Comparison of ENCODE assay signal across 32 cellular contexts in genomic region chr1:230743874-230744273, GRCh38. TPM values are rescaled to one million over a fixed set of nuclear protein-coding genes. Genes with fewer than 3 reads are reported as not detected.
A peak's percentile ranks its signal among the peaks of the same experiment; 100 is the strongest.
DNase-seq lines count a peak whose midpoint lies in the region; ATAC-seq and TF ChIP-seq lines count a peak whose summit lies in the region.
"Had no signal": no experiment of that assay in that cellular context is flagged by ENCODE, and none has a peak within 500 bp of the region (broad histone marks: within the 10 kb centered on the region; RNA-seq: fewer than 3 reads in every experiment).

No MANE protein-coding gene starts in this region.

- peak overlapping the region; percentile 80 for H3K27ac Mint-ChIP-seq in Caco-2 (ENCODE audit: unreplicated experiment)
- no peak overlapping the region for H3K27ac Mint-ChIP-seq in activated CD4-positive, alpha-beta T cell treated with anti-CD3 and anti-CD28 coated beads, Interleukin-2, amount 10 ng/mL, durations not matched to agents 24 days and 14 days
- H3K27ac Mint-ChIP-seq in activated naive CD4-positive, alpha-beta T cell treated with anti-CD3 and anti-CD28 coated beads for 36 hours = no peak overlapping the region
- H3K27ac Mint-ChIP-seq: activated B cell treated with CpG ODN at 0.5 μM for 24 hours; activated T-helper 1 cell treated with anti-CD3 and anti-CD28 coated beads, Interleukin-12 subunit alpha, Interleukin-12 subunit beta, Interleukin-2, Interleukin-4 antibody, amounts not matched to agents 30 ng/mL and 10 ng/mL and 1 ng/mL, durations not matched to agents 14 hours and 24 hours and 36 hours; effector memory CD8-positive, alpha-beta T cell; stimulated activated memory B cell treated with anti-CD40 and anti-IgM and Interleukin-4, amounts not matched to agents 10 μg/mL and 1 μg/mL and 100 μg/mL, for 72 hours had no signal

- no peak overlapping the region for H3K18ac ChIP-seq in mesenchymal stem cell (ENCODE audit: low read depth in 1 of 2, low read length in 2 of 2)

- no peak overlapping the region for H2AFZ ChIP-seq in mesenchymal stem cell (ENCODE audit: low read depth, low read length)

- peak overlapping the region; percentile 35 for H3K27ac ChIP-seq in mesenchymal stem cell (ENCODE audit: low read length, poor library complexity, severe bottlenecking)
- H3K27ac ChIP-seq: 22Rv1, heart left ventricle, KMS-11, suprapubic skin had no signal

- CTCF ChIA-PET in Caco-2 (lab: Charles Lee) = interaction anchor here (1.2 to 1.8 kb wide), 3 partner anchors 9 to 102 kb away, joined by 4 to 8 read pairs (median 5); no protein-coding TSS in a partner anchor
- CTCF ChIA-PET in activated naive CD4-positive, alpha-beta T cell treated with anti-CD3 and anti-CD28 coated beads for 36 hours (lab: Charles Lee) = no interaction called here

- H3K4me1 Mint-ChIP-seq in Caco-2 (ENCODE audit: low read depth, unreplicated experiment) = peaks cover 35% of the 10 kb centered on the region
- no peaks in the 10 kb centered on the region for H3K4me1 Mint-ChIP-seq in activated CD4-positive, alpha-beta T cell treated with anti-CD3 and anti-CD28 coated beads, Interleukin-2, amount 10 ng/mL, durations not matched to agents 24 days and 14 days
- H3K4me1 Mint-ChIP-seq in activated naive CD4-positive, alpha-beta T cell treated with anti-CD3 and anti-CD28 coated beads for 36 hours (ENCODE audit: low read depth) = no peaks in the 10 kb centered on the region
- H3K4me1 Mint-ChIP-seq: activated naive CD4-positive, alpha-beta T cell treated with anti-CD3 and anti-CD28 coated beads, Interleukin-2, amount 10 ng/mL, durations not matched to agents 7 days and 5 days had no signal

- no peak overlapping the region for H3K4me3 ChIP-seq in Caco-2 (ENCODE audit: low read depth, low read length)
- no peak overlapping the region for H3K4me3 ChIP-seq in mesenchymal stem cell (ENCODE audit: insufficient read depth in 1 of 2, low read depth in 1 of 2, low read length in 2 of 2)
- H3K4me3 ChIP-seq: heart left ventricle, lung, suprapubic skin had no signal

- BruUV-seq in Caco-2 (replicated peaks; lab: Mats Ljungman, UMichigan) = no TSS peak

- H4K8ac ChIP-seq in mesenchymal stem cell (ENCODE audit: low read length) = no peak overlapping the region

- H3K9me3 ChIP-seq in Caco-2 (0 out of 2 replicates have a peak, but pooled peaks cover 3% of the 10 kb centered on the region), mesenchymal stem cell (ENCODE audit: control insufficient read depth, low read length) (no peaks in the 10 kb centered on the region)
- H3K9me3 ChIP-seq: heart left ventricle, suprapubic skin had no signal

- peaks cover 37% of the 10 kb centered on the region for H3K4me1 ChIP-seq in Caco-2
- peaks cover 8% of the 10 kb centered on the region for H3K4me1 ChIP-seq in mesenchymal stem cell (ENCODE audit: control insufficient read depth, insufficient read depth, low read depth, low read length)
- H3K4me1 ChIP-seq: heart left ventricle, suprapubic skin had no signal

- peak; percentile 29; the same call in 2 of the 3 replicates for ATAC-seq in SK-N-SH treated with all-trans-retinoic acid at 6 μM for 48 hours
- ATAC-seq: effector memory CD8-positive, alpha-beta T cell; heart left ventricle; stimulated activated memory B cell treated with anti-CD40 and anti-IgM and Interleukin-4, amounts not matched to agents 10 μg/mL and 1 μg/mL and 100 μg/mL, for 72 hours had no signal

- no peaks in the 10 kb centered on the region for H3K36me3 Mint-ChIP-seq in Caco-2 (ENCODE audit: insufficient read depth, unreplicated experiment)
- H3K36me3 Mint-ChIP-seq in activated CD4-positive, alpha-beta T cell treated with anti-CD3 and anti-CD28 coated beads, Interleukin-2, amount 10 ng/mL, durations not matched to agents 24 days and 14 days (ENCODE audit: low read depth) = no peaks in the 10 kb centered on the region
- H3K36me3 Mint-ChIP-seq in activated naive CD4-positive, alpha-beta T cell treated with anti-CD3 and anti-CD28 coated beads for 36 hours (ENCODE audit: low read depth) = no peaks in the 10 kb centered on the region
- H3K36me3 Mint-ChIP-seq: activated naive CD4-positive, alpha-beta T cell treated with anti-CD3 and anti-CD28 coated beads, Interleukin-2, amount 10 ng/mL, durations not matched to agents 7 days and 5 days; stimulated activated memory B cell treated with anti-CD40 and anti-IgM and Interleukin-4, amounts not matched to agents 10 μg/mL and 1 μg/mL and 100 μg/mL, for 72 hours had no signal

- no peaks in the 10 kb centered on the region for H3K36me3 ChIP-seq in Caco-2 (ENCODE audit: control insufficient read depth, insufficient read depth, low read length)
- no peaks in the 10 kb centered on the region for H3K36me3 ChIP-seq in mesenchymal stem cell (ENCODE audit: control insufficient read depth in 1 of 2, insufficient read depth in 2 of 2, low read depth in 1 of 2, low read length in 2 of 2)
- H3K36me3 ChIP-seq: heart left ventricle, suprapubic skin had no signal

- WGBS in mesenchymal stem cell = 100% methylated on average over 3 of the region's 3 CpGs

- H4K91ac ChIP-seq in mesenchymal stem cell (ENCODE audit: low read length) = no peak overlapping the region

- H3K14ac ChIP-seq in mesenchymal stem cell (ENCODE audit: low read length in 2 of 2) = peak overlapping the region in 1 of 2 experiments; percentile 42

- no peaks in the 10 kb centered on the region for H3K79me1 ChIP-seq in mesenchymal stem cell (replicated peaks; ENCODE audit: low read length, poor library complexity, severe bottlenecking)

- DNase-seq in DMS 273 (lab: John Stamatoyannopoulos, UW; ENCODE audit: unreplicated experiment) = peak; percentile 74
- no peak for DNase-seq in DMS 273 treated with DMSO at 0.1 percent for 48 hours (lab: John Stamatoyannopoulos, UW)
- DNase-seq in Caco-2 = no peak
- DNase-seq in mesenchymal stem cell = no peak
- DNase-seq in stimulated activated CD4-positive, alpha-beta T cell treated with anti-CD3 and anti-CD28 coated beads, Interleukin-2, amount 100 ng/mL, for 24 hours = no peak
- DNase-seq in activated CD4-positive, alpha-beta T cell treated with anti-CD3 and anti-CD28 coated beads, Interleukin-2, amount 10 ng/mL, durations not matched to agents 24 days and 14 days = no peak
- DNase-seq in activated naive CD4-positive, alpha-beta T cell treated with anti-CD3 and anti-CD28 coated beads for 36 hours = no peak
- DNase-seq: activated B cell treated with CpG ODN at 0.5 μM for 24 hours; activated naive CD4-positive, alpha-beta T cell treated with anti-CD3 and anti-CD28 coated beads, Interleukin-2, amount 10 ng/mL, durations not matched to agents 7 days and 5 days; amniotic stem cell; effector memory CD8-positive, alpha-beta T cell; erythroblast; GOT3; heart left ventricle; MM.1S; NCI-H146; posterior cingulate gyrus; right cardiac atrium; SHP77; stimulated activated CD4-positive, alpha-beta T cell treated with anti-CD3 and anti-CD28 coated beads, Interleukin-12 subunit alpha, Interleukin-12 subunit beta, amount 100 ng/mL, for 4 hours; stimulated activated CD4-positive, alpha-beta T cell treated with anti-CD3 and anti-CD28 coated beads, Interleukin-4, amount 100 ng/mL, for 24 hours; T1000 had no signal

- no peak overlapping the region for H3K4ac ChIP-seq in mesenchymal stem cell (ENCODE audit: low read depth in 1 of 2, low read length in 2 of 2)

- no peak overlapping the region for H2BK15ac ChIP-seq in mesenchymal stem cell (ENCODE audit: low read depth, poor library complexity, severe bottlenecking)

- peaks cover 9% of the 10 kb centered on the region for H3K9me3 Mint-ChIP-seq in Caco-2 (ENCODE audit: unreplicated experiment)
- no peaks in the 10 kb centered on the region for H3K9me3 Mint-ChIP-seq in activated CD4-positive, alpha-beta T cell treated with anti-CD3 and anti-CD28 coated beads, Interleukin-2, amount 10 ng/mL, durations not matched to agents 24 days and 14 days
- no peaks in the 10 kb centered on the region for H3K9me3 Mint-ChIP-seq in activated naive CD4-positive, alpha-beta T cell treated with anti-CD3 and anti-CD28 coated beads for 36 hours
- H3K9me3 Mint-ChIP-seq: activated B cell treated with CpG ODN at 0.5 μM for 24 hours; activated naive CD4-positive, alpha-beta T cell treated with anti-CD3 and anti-CD28 coated beads, Interleukin-2, amount 10 ng/mL, durations not matched to agents 7 days and 5 days; activated T-helper 1 cell treated with anti-CD3 and anti-CD28 coated beads, Interleukin-12 subunit alpha, Interleukin-12 subunit beta, Interleukin-2, Interleukin-4 antibody, amounts not matched to agents 30 ng/mL and 10 ng/mL and 1 ng/mL, durations not matched to agents 14 hours and 24 hours and 36 hours; effector memory CD8-positive, alpha-beta T cell; neural crest cell; stimulated activated memory B cell treated with anti-CD40 and anti-IgM and Interleukin-4, amounts not matched to agents 10 μg/mL and 1 μg/mL and 100 μg/mL, for 72 hours had no signal

- H2AK5ac ChIP-seq in mesenchymal stem cell (ENCODE audit: low read length, severe bottlenecking) = no peak overlapping the region

- no peak for TF ChIP-seq CTCF in Caco-2 (IDR thresholded peaks at IDR 0.05; ENCODE audit: insufficient read depth in 1 of 2, low read depth in 1 of 2, low read length in 1 of 2, severe bottlenecking in 1 of 2, unreplicated experiment in 1 of 2)

- H3K27me3 Mint-ChIP-seq in Caco-2 (ENCODE audit: insufficient read depth, unreplicated experiment) = no peaks in the 10 kb centered on the region
- H3K27me3 Mint-ChIP-seq in activated CD4-positive, alpha-beta T cell treated with anti-CD3 and anti-CD28 coated beads, Interleukin-2, amount 10 ng/mL, durations not matched to agents 24 days and 14 days = no peaks in the 10 kb centered on the region
- H3K27me3 Mint-ChIP-seq in activated naive CD4-positive, alpha-beta T cell treated with anti-CD3 and anti-CD28 coated beads for 36 hours (ENCODE audit: low read depth) = peaks cover 6% of the 10 kb centered on the region

- no peak overlapping the region for H2BK120ac ChIP-seq in mesenchymal stem cell (ENCODE audit: low read depth, low read length)

- H2BK12ac ChIP-seq in mesenchymal stem cell (ENCODE audit: low read length in 2 of 2) = no peak overlapping the region

- no peak overlapping the region for H2BK5ac ChIP-seq in mesenchymal stem cell (ENCODE audit: low read depth, low read length, poor library complexity, severe bottlenecking)

- intact Hi-C loops in Caco-2 (cut with micrococcal nuclease; ENCODE audit: unreplicated experiment) = loop anchor here (1.0 to 2.0 kb wide), 3 partner anchors 9 to 35 kb away; no protein-coding TSS in a partner anchor
- intact Hi-C loops in activated CD4-positive, alpha-beta T cell treated with anti-CD3 and anti-CD28 coated beads, Interleukin-2, amount 10 ng/mL, durations not matched to agents 24 days and 14 days (cut with micrococcal nuclease) = no loop called here
- intact Hi-C loops in activated naive CD4-positive, alpha-beta T cell treated with anti-CD3 and anti-CD28 coated beads for 36 hours (cut with micrococcal nuclease) = no loop called here

- no peak overlapping the region for H3K23ac ChIP-seq in mesenchymal stem cell (ENCODE audit: low read length in 2 of 2)

- H3K9ac ChIP-seq in mesenchymal stem cell (ENCODE audit: low read length) = no peak overlapping the region
- H3K9ac ChIP-seq: KMS-11 had no signal

- H3K4me2 ChIP-seq in mesenchymal stem cell (ENCODE audit: low read length, poor library complexity, severe bottlenecking) = no peak overlapping the region
- H3K4me2 ChIP-seq: KMS-11 had no signal

- H3K27me3 ChIP-seq in Caco-2 (replicated peaks; ENCODE audit: control insufficient read depth, insufficient read depth, low read length) (no peaks in the 10 kb centered on the region), mesenchymal stem cell (ENCODE audit: control insufficient read depth in 1 of 2, insufficient read depth in 1 of 2, low read length in 2 of 2) (peaks cover 0 to 22% of the 10 kb centered on the region in 2 experiments)
- H3K27me3 ChIP-seq: heart left ventricle, suprapubic skin had no signal

- POLR2A ChIA-PET in Caco-2 (lab: Charles Lee) = no interaction called here

- H3K4me3 Mint-ChIP-seq in Caco-2 (ENCODE audit: unreplicated experiment) = no peak overlapping the region
- no peak overlapping the region for H3K4me3 Mint-ChIP-seq in activated CD4-positive, alpha-beta T cell treated with anti-CD3 and anti-CD28 coated beads, Interleukin-2, amount 10 ng/mL, durations not matched to agents 24 days and 14 days
- H3K4me3 Mint-ChIP-seq in activated naive CD4-positive, alpha-beta T cell treated with anti-CD3 and anti-CD28 coated beads for 36 hours = no peak overlapping the region
- H3K4me3 Mint-ChIP-seq: activated B cell treated with CpG ODN at 0.5 μM for 24 hours; activated naive CD4-positive, alpha-beta T cell treated with anti-CD3 and anti-CD28 coated beads, Interleukin-2, amount 10 ng/mL, durations not matched to agents 7 days and 5 days; activated T-helper 1 cell treated with anti-CD3 and anti-CD28 coated beads, Interleukin-12 subunit alpha, Interleukin-12 subunit beta, Interleukin-2, Interleukin-4 antibody, amounts not matched to agents 30 ng/mL and 10 ng/mL and 1 ng/mL, durations not matched to agents 14 hours and 24 hours and 36 hours; effector memory CD8-positive, alpha-beta T cell; neural crest cell; stimulated activated memory B cell treated with anti-CD40 and anti-IgM and Interleukin-4, amounts not matched to agents 10 μg/mL and 1 μg/mL and 100 μg/mL, for 72 hours had no signal

RNA-seq across cellular contexts. Expression of gene CAPN9, which starts 3.3 kb away (rescaled TPM):
- 0.28 and 0.39 TPM in 2 replicates for total RNA-seq in Caco-2 (2022)
- polyA plus RNA-seq in mesenchymal stem cell (2013, experiment 1 of 2) = 0.21 TPM
- polyA plus RNA-seq in mesenchymal stem cell (2013, experiment 2 of 2) = 0.12 TPM
- not detected in 2 replicates for total RNA-seq in activated CD4-positive, alpha-beta T cell treated with anti-CD3 and anti-CD28 coated beads, Interleukin-2, amount 10 ng/mL, durations not matched to agents 24 days and 14 days
- not detected for total RNA-seq in activated naive CD4-positive, alpha-beta T cell treated with anti-CD3 and anti-CD28 coated beads for 36 hours
- total RNA-seq: activated B cell treated with CpG ODN at 0.5 μM for 24 hours; activated T-helper 1 cell treated with anti-CD3 and anti-CD28 coated beads, Interleukin-12 subunit alpha, Interleukin-12 subunit beta, Interleukin-2, Interleukin-4 antibody, amounts not matched to agents 30 ng/mL and 10 ng/mL and 1 ng/mL, durations not matched to agents 14 hours and 24 hours and 36 hours; bronchial epithelial cell; fibroblast of villous mesenchyme had no signal

RNA-seq across cellular contexts. Expression of gene AGT, which starts 30.0 kb away (rescaled TPM):
- total RNA-seq in Caco-2 (2022) = 38.6 and 41.9 TPM in 2 replicates
- 30.4 TPM for polyA plus RNA-seq in mesenchymal stem cell (2013, experiment 1 of 2)
- 30.9 TPM for polyA plus RNA-seq in mesenchymal stem cell (2013, experiment 2 of 2)
- not detected in 2 replicates for total RNA-seq in activated CD4-positive, alpha-beta T cell treated with anti-CD3 and anti-CD28 coated beads, Interleukin-2, amount 10 ng/mL, durations not matched to agents 24 days and 14 days
- not detected for total RNA-seq in activated naive CD4-positive, alpha-beta T cell treated with anti-CD3 and anti-CD28 coated beads for 36 hours
- total RNA-seq: activated B cell treated with CpG ODN at 0.5 μM for 24 hours; activated T-helper 1 cell treated with anti-CD3 and anti-CD28 coated beads, Interleukin-12 subunit alpha, Interleukin-12 subunit beta, Interleukin-2, Interleukin-4 antibody, amounts not matched to agents 30 ng/mL and 10 ng/mL and 1 ng/mL, durations not matched to agents 14 hours and 24 hours and 36 hours; fibroblast of villous mesenchyme had no signal

Comparison
In these comparisons a context has a peak if more than half of its experiments do, and no peak if none do; other contexts are left out.
1. RNA of gene AGT, which starts 30.0 kb away (total RNA-seq): 38.6 to 41.9 TPM in Caco-2; not detected in activated CD4-positive, alpha-beta T cell treated with anti-CD3 and anti-CD28 coated beads, Interleukin-2, amount 10 ng/mL, durations not matched to agents 24 days and 14 days and not detected in activated naive CD4-positive, alpha-beta T cell treated with anti-CD3 and anti-CD28 coated beads for 36 hours; every median in the first group is over 10 times any median in the second.